8 cellular contexts compared by ENCODE assay signal in genomic region chr5:139795074-139796001, GRCh38. TPM values are rescaled to one million over a fixed set of nuclear protein-coding genes. Genes with fewer than 3 reads are reported as not detected.
DNase-seq lines count a peak whose midpoint lies in the region; ATAC-seq and TF ChIP-seq lines count a peak whose summit lies in the region.

TSS of gene PSD2 (plus strand) at chr5:139795808. CDS start at chr5:139809441, 13,633 bp downstream.

- DNase-seq in NCI-H748 (lab: John Stamatoyannopoulos, UW; ENCODE audit: unreplicated experiment) (peak; percentile 67), NCI-H748 treated with DMSO at 0.1 percent for 48 hours (lab: John Stamatoyannopoulos, UW) (no peak), SW480 (ENCODE audit: low spot score) (peak; percentile 46), omental fat pad (ENCODE audit: low spot score) (no peak), brain microvascular endothelial cell (no peak), GM19240 (ENCODE audit: insufficient read length, low spot score) (no peak)

- peaks cover 0 to 4% of the 10 kb centered on the region in 2 donors for H3K4me1 ChIP-seq in esophagus (ENCODE audit: control insufficient read depth in 2 of 2, insufficient read depth in 2 of 2, low read length in 1 of 2)

- no peak within 1 kb of the TSS for H3K27ac ChIP-seq in esophagus (ENCODE audit: low read depth in 2 of 2, low read length in 1 of 2)
- no peak within 1 kb of the TSS for H3K27ac ChIP-seq in brain microvascular endothelial cell

- peak within 1 kb of the TSS; percentile 31 to 35 for H3K4me3 ChIP-seq in esophagus (ENCODE audit: low read depth in 1 of 2, low read length in 2 of 2)
- H3K4me3 ChIP-seq in brain microvascular endothelial cell (ENCODE audit: low read depth, low read length): no peak within 1 kb of the TSS

- TF ChIP-seq CTCF in omental fat pad (IDR thresholded peaks at IDR 0.05) (no peak), brain microvascular endothelial cell (IDR thresholded peaks at IDR 0.05; ENCODE audit: low read depth, low read length, missing control alignments) (no peak)

- no peaks in the 10 kb centered on the region for H3K36me3 ChIP-seq in esophagus (ENCODE audit: control insufficient read depth in 2 of 2, insufficient read depth in 2 of 2, low read length in 1 of 2)
- no peaks in the 10 kb centered on the region for H3K36me3 ChIP-seq in brain microvascular endothelial cell (replicated peaks)

- ATAC-seq in omental fat pad (ENCODE audit: low FRiP score): peak; percentile 46
- ATAC-seq in GM21390 (IDR thresholded peaks at IDR 0.05; ENCODE audit: unreplicated experiment): no peak

- in situ Hi-C loops in brain microvascular endothelial cell (cut with HindIII; ENCODE audit: low pct_ligation_motif_present, low sequenced_read_pairs): no loop called here

- 3 to 4% methylated on average over 42 to 83 of the region's 83 CpGs for WGBS in esophagus, 2 donors

- H3K9me3 ChIP-seq in esophagus (ENCODE audit: control insufficient read depth in 2 of 2, insufficient read depth in 1 of 2, low read depth in 1 of 2, low read length in 1 of 2): no peaks in the 10 kb centered on the region

- H3K27me3 ChIP-seq in esophagus (ENCODE audit: control insufficient read depth in 1 of 2, insufficient read depth in 2 of 2, low read length in 2 of 2) (peaks cover 0 to 17% of the 10 kb centered on the region in 2 donors), brain microvascular endothelial cell (replicated peaks) (peaks cover 65% of the 10 kb centered on the region)

RNA-seq across cellular contexts. Expression of gene PSD2, which starts in this region (rescaled TPM):
- polyA plus RNA-seq in esophagus: under 1 TPM; 0.02 to 0.04 TPM
- under 1 TPM in 3 of 4 donors, not detected in 1; 0.12 to 0.46 (median 0.16) TPM for total RNA-seq in omental fat pad

Comparison
In these comparisons a context has a peak if more than half of its experiments do, and no peak if none do; other contexts are left out.
1. DNase-seq: peak in NCI-H748 (single experiment) and SW480 (single experiment); none in NCI-H748 treated with DMSO at 0.1 percent for 48 hours (single experiment), omental fat pad (single experiment), brain microvascular endothelial cell (single experiment) and GM19240 (single experiment).
2. Peak in ATAC-seq in omental fat pad; RNA of the gene not detected or under 1 TPM.